In genomic region chr10:42866115-42866995, GRCh38 we compare ENCODE assay signal across 8 cellular contexts.
DNase-seq lines count a peak whose midpoint lies in the region; ATAC-seq, FAIRE-seq and TF ChIP-seq lines count a peak whose summit lies in the region.

No MANE protein-coding gene starts in this region.

- H3K9me3 Mint-ChIP-seq in stimulated activated naive B cell treated with anti-CD40 and anti-IgM and Interleukin-4, amounts not matched to agents 10 μg/mL and 1 μg/mL and 100 μg/mL, for 72 hours: no peaks in the 10 kb centered on the region

- H3K4me3 Mint-ChIP-seq in stimulated activated naive B cell treated with anti-CD40 and anti-IgM and Interleukin-4, amounts not matched to agents 10 μg/mL and 1 μg/mL and 100 μg/mL, for 72 hours: peak overlapping the region; percentile 28 to 43

- H3K4me1 Mint-ChIP-seq in stimulated activated naive B cell treated with anti-CD40 and anti-IgM and Interleukin-4, amounts not matched to agents 10 μg/mL and 1 μg/mL and 100 μg/mL, for 72 hours: peaks cover 0 to 9% of the 10 kb centered on the region in 2 donors

- no peak for FAIRE-seq in H54 (lab: Jason Lieb, UNC)

- DNase-seq in DMS53 treated with DMSO at 0.1 percent for 48 hours (lab: John Stamatoyannopoulos, UW; ENCODE audit: unreplicated experiment) (peak; percentile 70), H54 (ENCODE audit: insufficient read length, low spot score) (peak; percentile 55), NCI-H2227 (lab: John Stamatoyannopoulos, UW; ENCODE audit: unreplicated experiment) (peak; percentile 77), erythroblast (lab: John Stamatoyannopoulos, UW) (peak; percentile 50 to 57), midbrain (lab: John Stamatoyannopoulos, UW) (peak; percentile 83)
- DNase-seq in activated CD8-positive, alpha-beta memory T cell treated with anti-CD3 and anti-CD28 coated beads for 24 hours: peak; percentile 76
- peak; percentile 37 for DNase-seq in stimulated activated naive B cell treated with anti-CD40 and anti-IgM and Interleukin-4, amounts not matched to agents 10 μg/mL and 1 μg/mL and 100 μg/mL, for 72 hours

- H3K27me3 Mint-ChIP-seq in stimulated activated naive B cell treated with anti-CD40 and anti-IgM and Interleukin-4, amounts not matched to agents 10 μg/mL and 1 μg/mL and 100 μg/mL, for 72 hours: peaks cover 23 to 33% of the 10 kb centered on the region in 2 donors

- no peak overlapping the region for H3K27ac Mint-ChIP-seq in stimulated activated naive B cell treated with anti-CD40 and anti-IgM and Interleukin-4, amounts not matched to agents 10 μg/mL and 1 μg/mL and 100 μg/mL, for 72 hours

- TF ChIP-seq POLR2A in H54 (IDR thresholded peaks at IDR 0.05; ENCODE audit: low read depth, low read length) (no peak), erythroblast (IDR thresholded peaks at IDR 0.05; ENCODE audit: low read length) (no peak)

- peak; percentile 65 to 86 for ATAC-seq in stimulated activated naive B cell treated with anti-CD40 and anti-IgM and Interleukin-4, amounts not matched to agents 10 μg/mL and 1 μg/mL and 100 μg/mL, for 72 hours (replicated peaks)
- ATAC-seq in GM21825 (IDR thresholded peaks at IDR 0.05; ENCODE audit: unreplicated experiment): no peak

- H3K36me3 Mint-ChIP-seq in stimulated activated naive B cell treated with anti-CD40 and anti-IgM and Interleukin-4, amounts not matched to agents 10 μg/mL and 1 μg/mL and 100 μg/mL, for 72 hours: no peaks in the 10 kb centered on the region
